1 cellular context compared by ENCODE assay signal in the genomic region with DNA sequence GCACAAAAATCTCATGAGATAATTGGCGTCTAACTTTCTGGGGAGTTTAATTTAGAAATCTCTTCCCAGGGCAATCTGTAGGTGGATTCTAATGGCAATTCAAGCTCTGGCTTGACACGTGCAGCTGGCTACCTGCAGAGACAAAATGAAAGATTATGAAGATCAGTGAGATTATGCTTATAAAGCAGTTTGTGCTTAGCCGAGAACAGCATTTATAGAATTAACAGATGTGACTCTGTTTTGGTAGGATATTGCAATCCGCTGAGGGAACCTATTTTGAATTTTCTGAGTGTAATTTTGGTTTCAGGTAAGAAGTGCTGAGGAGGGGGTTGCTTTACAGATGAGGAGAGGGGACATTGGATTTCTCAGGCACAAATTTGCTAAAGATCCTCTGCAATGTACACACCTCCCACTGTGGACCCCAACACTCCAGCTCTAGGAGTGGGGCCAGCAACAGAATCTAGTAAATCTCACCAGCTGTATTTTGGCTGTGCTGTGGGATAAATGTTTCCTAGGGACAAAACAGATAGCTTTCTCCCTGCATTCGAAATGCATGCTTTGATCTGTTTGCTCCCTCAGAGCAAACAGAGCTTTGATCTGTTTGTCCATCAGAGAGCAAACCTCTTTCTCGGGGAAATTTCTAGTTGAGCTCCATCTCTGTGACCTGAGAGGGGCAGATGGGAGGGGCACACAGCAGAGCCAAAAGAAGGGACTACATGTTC.
TF ChIP-seq lines count a peak whose summit lies in the region.

No MANE protein-coding gene starts in this region.

TF ChIP-seq in IMR-90, 13 proteins besides CTCF, POLR2A, EP300 and RAD21:
- TF ChIP-seq MAFK (IDR thresholded peaks at IDR 0.05; ENCODE audit: low read depth, low read length) (peak; percentile 31; the same call in 1 of the 2 replicates), ELK1 (IDR thresholded peaks at IDR 0.05; ENCODE audit: borderline replicate concordance, low read depth, low read length) (no peak), NFE2L2 (IDR thresholded peaks at IDR 0.05; ENCODE audit: low read depth, low read length) (no peak), SMC3 (IDR thresholded peaks at IDR 0.05; ENCODE audit: low read depth, low read length) (no peak)
